Comparison of ENCODE assay signal across 1 cellular context in the genomic region with DNA sequence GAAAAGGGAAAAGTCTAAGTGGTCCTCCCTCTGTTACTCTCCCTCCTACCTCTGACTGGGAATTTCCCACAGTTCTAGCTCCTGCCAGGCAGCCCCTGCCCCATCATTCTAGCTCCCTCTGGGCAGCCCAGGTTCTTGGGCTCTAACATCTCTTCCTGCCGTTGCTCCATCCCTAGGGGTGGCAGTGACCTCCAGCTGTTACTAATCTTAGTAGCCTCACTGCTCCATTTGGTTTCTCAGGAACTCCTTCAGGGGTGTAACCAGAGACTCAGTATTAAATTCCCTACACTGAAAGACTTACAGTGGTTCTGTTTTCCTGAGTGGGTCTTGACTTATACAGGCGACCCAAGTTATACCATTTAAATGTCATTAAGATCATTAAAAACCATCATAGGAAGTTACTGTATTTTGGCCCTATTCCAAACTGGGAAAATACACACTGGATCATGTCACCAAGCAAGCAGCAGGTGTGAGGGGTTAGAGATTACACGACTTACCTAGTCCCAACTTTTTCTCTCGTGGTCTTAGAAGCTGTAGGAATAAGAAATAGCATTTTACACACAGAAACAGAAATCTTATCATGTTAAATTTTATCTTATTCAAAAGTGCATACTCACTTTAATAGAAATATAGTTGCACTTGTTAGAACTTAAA.
TF ChIP-seq lines count a peak whose summit lies in the region.

No MANE protein-coding gene starts in this region.

TF ChIP-seq in HEK293, 187 proteins besides CTCF, POLR2A, EP300 and RAD21 (continued from another document):
- TF ChIP-seq ZEB2 (tag by site-specific recombination; IDR thresholded peaks at IDR 0.05) = no peak
